9 cellular contexts compared by ENCODE assay signal in genomic region chr3:126746395-126747177, GRCh38. TPM values are rescaled to one million over a fixed set of nuclear protein-coding genes. Genes with fewer than 3 reads are reported as not detected.
A peak's percentile ranks its signal among the peaks of the same experiment; 100 is the strongest.
DNase-seq lines count a peak whose midpoint lies in the region; ATAC-seq, FAIRE-seq and TF ChIP-seq lines count a peak whose summit lies in the region.
"Had no signal": no experiment of that assay in that cellular context is flagged by ENCODE, and none has a peak within 500 bp of the region (broad histone marks: within the 10 kb centered on the region; RNA-seq: fewer than 3 reads in every experiment).

No MANE protein-coding gene starts in this region.

- no peak overlapping the region for H3K23ac ChIP-seq in H1 (ENCODE audit: insufficient read length)

- no peak for ATAC-seq in GM21717 (IDR thresholded peaks at IDR 0.05; ENCODE audit: unreplicated experiment)

- H3K4me1 ChIP-seq in H1 (replicated peaks in 1 of 4; ENCODE audit: control insufficient read depth in 3 of 4, insufficient read depth in 4 of 4, low read length in 3 of 4), result peaks cover under 1 to 11% (median 4%) of the 10 kb centered on the region in 4 experiments; a peak in 5 of 7 replicates

- TF ChIP-seq CTCF in H1 (IDR thresholded peaks at IDR 0.05; ENCODE audit: control extremely low read depth in 1 of 3, insufficient read depth in 1 of 3, low read depth in 1 of 3, low read length in 3 of 3), result no peak

- POLR2A ChIA-PET in H1 (lab: Charles Lee; ENCODE audit: partially characterized antibody), result no interaction called here

- CTCF ChIA-PET in H1 (lab: Charles Lee; ENCODE audit: partially characterized antibody), result interaction anchor here (0.5 to 8.2 kb wide), 5 partner anchors 8 to 224 kb away, joined by 3 to 42 read pairs (median 4); no protein-coding TSS in a partner anchor

- no peak overlapping the region for H4K91ac ChIP-seq in H1 (replicated peaks; ENCODE audit: insufficient read length, low read length)

- H3K4me3 ChIP-seq in MG63 (no peak overlapping the region), H1 (ENCODE audit: extremely low read depth in 1 of 4, insufficient read depth in 2 of 4, low read depth in 3 of 4, low read length in 4 of 4) (no peak overlapping the region)
- H3K4me3 ChIP-seq: sigmoid colon had no signal

- H3K14ac ChIP-seq in H1 (ENCODE audit: insufficient read length), result no peak overlapping the region

- no peak overlapping the region for H2AK5ac ChIP-seq in H1 (ENCODE audit: low read depth, low read length)

- H4K8ac ChIP-seq in H1 (ENCODE audit: extremely low read depth, insufficient read depth, low read length), result 0 out of 2 replicates have a peak overlapping the region, but pooled peaks have one; percentile 16

- no peak overlapping the region for H3K4ac ChIP-seq in H1 (replicated peaks; ENCODE audit: insufficient read length, low read depth, low read length)

- in situ Hi-C loops in G401 (cut with HindIII; ENCODE audit: low sequenced_read_pairs), result no loop called here

- H2BK5ac ChIP-seq in H1 (ENCODE audit: low read depth, low read length), result no peak overlapping the region; the same call in 1 of the 2 replicates

- H2BK20ac ChIP-seq in H1 (ENCODE audit: low read length), result no peak overlapping the region

- TF ChIP-seq RAD21 in H1 (IDR thresholded peaks at IDR 0.05 in 1 of 2, conservative IDR thresholded peaks at IDR 0.05 in 1 of 2; ENCODE audit: low read depth in 2 of 2, low read length in 2 of 2), result no peak

- H2BK15ac ChIP-seq in H1 (ENCODE audit: low read length), result no peak overlapping the region

- FAIRE-seq in H1 (lab: Jason Lieb, UNC), result no peak

- no peak overlapping the region for H3K27ac ChIP-seq in H1 (ENCODE audit: low read depth, low read length)
- H3K27ac ChIP-seq: sigmoid colon had no signal

- no peak overlapping the region for H3K4me2 ChIP-seq in H1 (ENCODE audit: insufficient read depth in 1 of 2, low read depth in 2 of 2, low read length in 2 of 2)

- no peak overlapping the region for H2BK120ac ChIP-seq in H1 (replicated peaks; ENCODE audit: low read depth, low read length)

- no peaks in the 10 kb centered on the region for H3K23me2 ChIP-seq in H1 (ENCODE audit: low read depth, low read length)

- H3K27me3 ChIP-seq in MG63, result no peaks in the 10 kb centered on the region
- H3K27me3 ChIP-seq in H1 (replicated peaks in 1 of 4; ENCODE audit: control insufficient read depth in 3 of 4, extremely low read depth in 1 of 4, insufficient read depth in 3 of 4, low read length in 3 of 4), result no peaks in the 10 kb centered on the region
- H3K27me3 ChIP-seq: sigmoid colon had no signal

- peaks cover 4% of the 10 kb centered on the region for H3K79me1 ChIP-seq in H1 (ENCODE audit: low read depth, low read length)

- no peak overlapping the region for H3K18ac ChIP-seq in H1 (ENCODE audit: extremely low read depth, low read length)

- DNase-seq in COLO668 (lab: John Stamatoyannopoulos, UW; ENCODE audit: unreplicated experiment) (peak; percentile 1), MG63 (peak; percentile 21), H1 (ENCODE audit: low read depth in 1 of 2, low spot score in 2 of 2) (no peak), mucosa of gallbladder (ENCODE audit: low spot score) (peak; percentile 40), NCI-H446 treated with DMSO at 0.1 percent for 48 hours (lab: John Stamatoyannopoulos, UW) (no peak), SKM-1 treated with dmso at 0.1 percent for 144 hours (lab: John Stamatoyannopoulos, UW; ENCODE audit: unreplicated experiment) (no peak), G401 (ENCODE audit: low spot score) (no peak)
- DNase-seq: sigmoid colon had no signal

- H3K9me3 ChIP-seq in MG63, result no peaks in the 10 kb centered on the region
- H3K9me3 ChIP-seq in H1 (ENCODE audit: insufficient read depth in 2 of 2, low read depth in 1 of 2, low read length in 1 of 2), result no peaks in the 10 kb centered on the region
- H3K9me3 ChIP-seq: sigmoid colon had no signal

- peaks cover 0 to 5% of the 10 kb centered on the region in 2 experiments for H4K20me1 ChIP-seq in H1 (replicated peaks in 1 of 2; ENCODE audit: control insufficient read depth in 1 of 2, insufficient read depth in 2 of 2, low read length in 2 of 2)

- no peak for TF ChIP-seq EP300 in H1 (IDR thresholded peaks at IDR 0.05; ENCODE audit: borderline replicate concordance in 1 of 2, low read depth in 2 of 2, low read length in 2 of 2)

- H4K5ac ChIP-seq in H1 (ENCODE audit: insufficient read length, low read depth, low read length), result no peak overlapping the region

- 94% methylated on average over 18 of the region's 18 CpGs; no CpG with 5 or more reads in 1 of the 2 experiments for WGBS in H1 (ENCODE audit: extremely low coverage in 1 of 2, insufficient coverage in 1 of 2, insufficient read length in 1 of 2, insufficient replicate concordance in 2 of 2, low coverage in 1 of 2, low lambda C conversion rate in 2 of 2, missing lambda C conversion rate in 1 of 2), 2 experiments

- H3K56ac ChIP-seq in H1 (replicated peaks; ENCODE audit: insufficient read length, low read depth, low read length), result no peak overlapping the region

- H3K9ac ChIP-seq in H1 (replicated peaks in 1 of 4; ENCODE audit: extremely low read depth in 1 of 4, low read depth in 3 of 4, low read length in 3 of 4), result no peak overlapping the region

- no peak overlapping the region for H2AFZ ChIP-seq in H1 (ENCODE audit: low read length)

- no peaks in the 10 kb centered on the region for H3K79me2 ChIP-seq in H1 (ENCODE audit: control insufficient read depth in 1 of 2, insufficient read depth in 2 of 2, low read length in 2 of 2)

- H3K36me3 ChIP-seq in MG63, result peaks cover 2% of the 10 kb centered on the region; the same call in 1 of the 2 replicates
- no peaks in the 10 kb centered on the region for H3K36me3 ChIP-seq in H1 (ENCODE audit: control insufficient read depth in 2 of 4, insufficient read depth in 4 of 4, low read length in 3 of 4)
- H3K36me3 ChIP-seq: sigmoid colon had no signal

- TF ChIP-seq POLR2A in H1 (IDR thresholded peaks at IDR 0.05; ENCODE audit: control extremely low read depth in 1 of 2, low read depth in 2 of 2, low read length in 2 of 2), result no peak

- H2BK12ac ChIP-seq in H1 (ENCODE audit: low read depth, low read length), result no peak overlapping the region

TF ChIP-seq in H1, 55 proteins besides CTCF, POLR2A, EP300 and RAD21:
- TF ChIP-seq KDM4A (IDR thresholded peaks at IDR 0.05; ENCODE audit: low read depth, low read length, severe bottlenecking) (no peak), SP4 (IDR thresholded peaks at IDR 0.05; ENCODE audit: low read length) (no peak), TEAD4 (IDR thresholded peaks at IDR 0.05; ENCODE audit: low read depth, low read length) (no peak), CBX5 (IDR thresholded peaks at IDR 0.05; ENCODE audit: low read depth, low read length) (no peak), POU5F1 (IDR thresholded peaks at IDR 0.05; ENCODE audit: low read depth, low read length) (no peak), E2F6 (IDR thresholded peaks at IDR 0.05) (no peak), FOSL1 (IDR thresholded peaks at IDR 0.05; ENCODE audit: insufficient read depth, low read depth, low read length) (no peak), USF2 (IDR thresholded peaks at IDR 0.05; ENCODE audit: low read length) (no peak), CTBP2 (IDR thresholded peaks at IDR 0.05; ENCODE audit: borderline replicate concordance, insufficient read depth, insufficient read length, low read length) (no peak)
TF ChIP-seq in H1: peak in this region for 0.

RNA-seq across cellular contexts. Expression of gene CHCHD6, which starts 42.5 kb away (rescaled TPM):
- 40.9 and 92.6 TPM in 2 replicates for total RNA-seq in MG63 (2014; rRNA removed; shearing (Covaris generic); ENCODE audit: low replicate concordance)
- 36.3 and 37.6 TPM in 2 replicates for total RNA-seq in H1 (2021; fragmentation: NEBNext Ultra II Directional; extraction: Animal tissue kit (Norgen Biotek cat#: 25700))
- 32.4 and 39.4 TPM in 2 replicates for polyA plus RNA-seq in H1 (2011; rRNA removed)
- polyA plus RNA-seq in H1 (2011; cell fraction: cytosol; rRNA removed), result 55.3 TPM
- 34.8 TPM for polyA plus RNA-seq in H1 (2011; cell fraction: nucleus; rRNA removed)
- polyA plus RNA-seq in H1 (2012, experiment 1 of 2), result 33.9 to 47.2 TPM (median 45.8 TPM) in 4 replicates
- 38.8 TPM for polyA plus RNA-seq in H1 (2012, experiment 2 of 2)
- 30.0 TPM for polyA plus RNA-seq in H1 (2013, experiment 1 of 2)
- 30.2 TPM for polyA plus RNA-seq in H1 (2013, experiment 2 of 2)
- polyA minus RNA-seq in H1 (2011; rRNA and poly(A)+ RNA removed), result 5.7 and 8.8 TPM in 2 replicates
- polyA minus RNA-seq in H1 (2011; cell fraction: cytosol; rRNA and poly(A)+ RNA removed), result 11.3 TPM
- 14.6 TPM for polyA minus RNA-seq in H1 (2011; cell fraction: nucleus; rRNA and poly(A)+ RNA removed)
- 12.3 TPM for total RNA-seq in mucosa of gallbladder
- total RNA-seq in G401 (2014; rRNA removed; shearing (Covaris generic)), result 32.3 and 36.2 TPM in 2 replicates

Comparison
In these comparisons a context has a peak if more than half of its experiments do, and no peak if none do; other contexts are left out.
1. DNase-seq: peak in COLO668 (single experiment), MG63 (single experiment) and mucosa of gallbladder (single experiment); none in H1 (0 of 2), NCI-H446 treated with DMSO at 0.1 percent for 48 hours (single experiment), SKM-1 treated with dmso at 0.1 percent for 144 hours (single experiment) and G401 (single experiment).